16 cellular contexts compared by ENCODE assay signal in genomic region chr6:36119209-36119608, GRCh38. TPM values are rescaled to one million over a fixed set of nuclear protein-coding genes. Genes with fewer than 3 reads are reported as not detected.
DNase-seq lines count a peak whose midpoint lies in the region; ATAC-seq and TF ChIP-seq lines count a peak whose summit lies in the region.
"Had no signal": no experiment of that assay in that cellular context is flagged by ENCODE, and none has a peak within 500 bp of the region (broad histone marks: within the 10 kb centered on the region; RNA-seq: fewer than 3 reads in every experiment).

No MANE protein-coding gene starts in this region.

- no peak for TF ChIP-seq POLR2A in upper lobe of left lung (IDR thresholded peaks at IDR 0.05)

- no peaks in the 10 kb centered on the region for H3K9me3 Mint-ChIP-seq in activated naive CD4-positive, alpha-beta T cell treated with anti-CD3 and anti-CD28 coated beads for 36 hours
- no peaks in the 10 kb centered on the region for H3K9me3 Mint-ChIP-seq in activated CD8-positive, alpha-beta T cell treated with anti-CD3 and anti-CD28 coated beads for 36 hours
- H3K9me3 Mint-ChIP-seq: IgD-negative memory B cell, nephron progenitor cell had no signal

- H3K27ac ChIP-seq in liver (ENCODE audit: low read depth in 1 of 2, low read length in 2 of 2): peak overlapping the region in 1 of 2 donors; percentile 48
- peak overlapping the region in 3 of 4 donors; percentile 26 to 88 (median 87) for H3K27ac ChIP-seq in upper lobe of left lung
- H3K27ac ChIP-seq: body of pancreas had no signal

- H3K36me3 ChIP-seq in liver (ENCODE audit: control insufficient read depth in 4 of 4, insufficient read depth in 3 of 4, low read depth in 1 of 4, low read length in 3 of 4) (peaks cover 0 to 3% (median 0%) of the 10 kb centered on the region in 4 donors), upper lobe of left lung (peaks cover 0 to 17% (median 0%) of the 10 kb centered on the region in 4 donors)

- peaks cover 3 to 32% (median 23%) of the 10 kb centered on the region in 4 donors for H3K4me1 ChIP-seq in liver (ENCODE audit: control insufficient read depth in 4 of 4, insufficient read depth in 4 of 4, low read length in 3 of 4)
- peaks cover 36 to 53% (median 40%) of the 10 kb centered on the region in 4 donors for H3K4me1 ChIP-seq in upper lobe of left lung

- H3K27me3 ChIP-seq in liver (ENCODE audit: control insufficient read depth in 4 of 4, insufficient read depth in 4 of 4, low read length in 3 of 4) (no peaks in the 10 kb centered on the region), upper lobe of left lung (no peaks in the 10 kb centered on the region)
- H3K27me3 ChIP-seq: body of pancreas had no signal

- TF ChIP-seq CTCF in activated CD8-positive, alpha-beta T cell treated with anti-CD3 and anti-CD28 coated beads for 36 hours (IDR thresholded peaks at IDR 0.05): no peak
- TF ChIP-seq CTCF in liver (IDR thresholded peaks at IDR 0.05; ENCODE audit: low read depth, low read length, missing input control): no peak
- TF ChIP-seq CTCF in upper lobe of left lung (IDR thresholded peaks at IDR 0.05): no peak

- TF ChIP-seq EP300 in upper lobe of left lung (IDR thresholded peaks at IDR 0.05): no peak

- H3K9me3 ChIP-seq in liver (ENCODE audit: control insufficient read depth in 4 of 4, low read length in 3 of 4) (no peaks in the 10 kb centered on the region), upper lobe of left lung (no peaks in the 10 kb centered on the region)
- H3K9me3 ChIP-seq: body of pancreas had no signal

- H3K4me3 ChIP-seq in liver (ENCODE audit: low read depth in 1 of 3, low read length in 3 of 3) (no peak overlapping the region), upper lobe of left lung (no peak overlapping the region)
- H3K4me3 ChIP-seq: body of pancreas had no signal

- TF ChIP-seq RAD21 in liver (IDR thresholded peaks at IDR 0.05): no peak

- H3K4me1 Mint-ChIP-seq in activated naive CD4-positive, alpha-beta T cell treated with anti-CD3 and anti-CD28 coated beads for 36 hours (ENCODE audit: low read depth): peaks cover 91% of the 10 kb centered on the region
- H3K4me1 Mint-ChIP-seq in activated CD8-positive, alpha-beta T cell treated with anti-CD3 and anti-CD28 coated beads for 36 hours (ENCODE audit: low read depth): peaks cover 87% of the 10 kb centered on the region

- no peak overlapping the region for H3K9ac ChIP-seq in liver (ENCODE audit: low read depth in 1 of 2, low read length in 2 of 2)

- intact Hi-C loops in activated naive CD4-positive, alpha-beta T cell treated with anti-CD3 and anti-CD28 coated beads for 36 hours (cut with micrococcal nuclease): no loop called here
- intact Hi-C loops in activated CD8-positive, alpha-beta T cell treated with anti-CD3 and anti-CD28 coated beads for 36 hours (cut with micrococcal nuclease): no loop called here

- H3K4me3 Mint-ChIP-seq in activated naive CD4-positive, alpha-beta T cell treated with anti-CD3 and anti-CD28 coated beads for 36 hours: no peak overlapping the region
- no peak overlapping the region for H3K4me3 Mint-ChIP-seq in activated CD8-positive, alpha-beta T cell treated with anti-CD3 and anti-CD28 coated beads for 36 hours
- H3K4me3 Mint-ChIP-seq: nephron progenitor cell had no signal

- H3K27ac Mint-ChIP-seq in activated naive CD4-positive, alpha-beta T cell treated with anti-CD3 and anti-CD28 coated beads for 36 hours: peak overlapping the region; percentile 98
- peak overlapping the region; percentile 97 for H3K27ac Mint-ChIP-seq in activated CD8-positive, alpha-beta T cell treated with anti-CD3 and anti-CD28 coated beads for 36 hours
- H3K27ac Mint-ChIP-seq: nephron progenitor cell had no signal

- POLR2A ChIA-PET in activated CD8-positive, alpha-beta T cell treated with anti-CD3 and anti-CD28 coated beads for 36 hours (lab: Charles Lee): interaction anchor here (3.1 to 3.6 kb wide), 2 partner anchors 11 to 91 kb away, joined by 13 to 23 read pairs; partner anchors contain the start of genes MAPK13 and MAPK14

- ATAC-seq in activated CD8-positive, alpha-beta T cell treated with anti-CD3 and anti-CD28 coated beads for 36 hours: no peak
- no peak for ATAC-seq in upper lobe of left lung (ENCODE audit: low FRiP score in 2 of 2)
- ATAC-seq: left lobe of liver had no signal

- H3K27me3 Mint-ChIP-seq in activated naive CD4-positive, alpha-beta T cell treated with anti-CD3 and anti-CD28 coated beads for 36 hours (ENCODE audit: low read depth): no peaks in the 10 kb centered on the region
- H3K27me3 Mint-ChIP-seq in activated CD8-positive, alpha-beta T cell treated with anti-CD3 and anti-CD28 coated beads for 36 hours: no peaks in the 10 kb centered on the region
- H3K27me3 Mint-ChIP-seq: IgD-negative memory B cell had no signal

- H3K36me3 Mint-ChIP-seq in activated naive CD4-positive, alpha-beta T cell treated with anti-CD3 and anti-CD28 coated beads for 36 hours (ENCODE audit: low read depth): peaks cover 9% of the 10 kb centered on the region
- H3K36me3 Mint-ChIP-seq in activated CD8-positive, alpha-beta T cell treated with anti-CD3 and anti-CD28 coated beads for 36 hours (ENCODE audit: low read depth): peaks cover 23% of the 10 kb centered on the region

- no peak for DNase-seq in activated naive CD4-positive, alpha-beta T cell treated with anti-CD3 and anti-CD28 coated beads for 36 hours
- DNase-seq in activated naive CD4-positive, alpha-beta T cell treated with Interleukin-2 at 50 U/mL for 16 hours: no peak
- no peak for DNase-seq in activated CD8-positive, alpha-beta T cell treated with anti-CD3 and anti-CD28 coated beads for 36 hours
- DNase-seq in upper lobe of left lung: no peak
- DNase-seq in NCI-H2081 (lab: John Stamatoyannopoulos, UW): no peak
- no peak for DNase-seq in SKM-1 treated with dmso at 0.1 percent for 144 hours (lab: John Stamatoyannopoulos, UW; ENCODE audit: unreplicated experiment)
- no peak for DNase-seq in middle frontal gyrus (ENCODE audit: extremely low spot score, low spot score)
- DNase-seq: DND-41, HCEC 1CT, NCI-H1092, nephron progenitor cell, SHP77 treated with DMSO at 0.1 percent for 48 hours had no signal

- 88% methylated on average over 4 of the region's 4 CpGs for WGBS in liver
- 82 to 83% methylated on average over 4 of the region's 4 CpGs for WGBS in upper lobe of left lung, 2 donors

- CTCF ChIA-PET in activated naive CD4-positive, alpha-beta T cell treated with anti-CD3 and anti-CD28 coated beads for 36 hours (lab: Charles Lee): interaction anchor here (0.6 to 1.1 kb wide), 3 partner anchors 12 to 25 kb away, joined by 3 to 5 read pairs (median 3); no protein-coding TSS in a partner anchor
- CTCF ChIA-PET in activated CD8-positive, alpha-beta T cell treated with anti-CD3 and anti-CD28 coated beads for 36 hours (lab: Charles Lee): interaction anchor here (1.3 to 2.6 kb wide), 4 partner anchors 7 to 91 kb away, joined by 5 to 12 read pairs (median 6); partner anchors contain the start of gene MAPK14

TF ChIP-seq in liver, 16 proteins besides CTCF, POLR2A, EP300 and RAD21:
- TF ChIP-seq RXRA (IDR thresholded peaks at IDR 0.05) (no peak), MAX (IDR thresholded peaks at IDR 0.05) (no peak), REST (IDR thresholded peaks at IDR 0.05) (no peak), TAF1 (conservative IDR thresholded peaks at IDR 0.05) (no peak), NR2F2 (IDR thresholded peaks at IDR 0.05) (no peak), YY1 (IDR thresholded peaks at IDR 0.05) (peak; percentile 26), HNF4G (IDR thresholded peaks at IDR 0.05) (no peak), GABPA (IDR thresholded peaks at IDR 0.05 in 1 of 2, conservative IDR thresholded peaks at IDR 0.05 in 1 of 2) (no peak), JUND (IDR thresholded peaks at IDR 0.05) (no peak), ATF3 (IDR thresholded peaks at IDR 0.05) (no peak), FOXA1 (IDR thresholded peaks at IDR 0.05) (no peak), FOXA2 (IDR thresholded peaks at IDR 0.05) (peak; percentile 38), EGR1 (IDR thresholded peaks at IDR 0.05; ENCODE audit: low read depth in 2 of 2) (no peak)

RNA-seq across cellular contexts. Expression of gene MAPK13, which starts 11.1 kb away (rescaled TPM):
- total RNA-seq in activated naive CD4-positive, alpha-beta T cell treated with anti-CD3 and anti-CD28 coated beads for 36 hours: 10 to 100 TPM; 49.8 to 51.4 TPM
- 10 to 100 TPM; 60.4 to 60.9 TPM for total RNA-seq in activated CD8-positive, alpha-beta T cell treated with anti-CD3 and anti-CD28 coated beads for 36 hours
- 10 to 100 TPM in 1 of 2 donors, 1 to 10 TPM in 1; 2.7 to 17.2 TPM for total RNA-seq in liver
- polyA plus RNA-seq in liver: 1 to 10 TPM; 1.9 to 3.2 TPM
- total RNA-seq in upper lobe of left lung: 10 to 100 TPM; 56.7 to 90.1 (median 80.1) TPM
